Comparison of ENCODE assay signal across 1 cellular context in genomic region chr12:65275627-65276026, GRCh38.
TF ChIP-seq lines count a peak whose summit lies in the region.

No MANE protein-coding gene starts in this region.

TF ChIP-seq in H1, 55 proteins besides CTCF, POLR2A, EP300 and RAD21:
- no peak for TF ChIP-seq SP1 (IDR thresholded peaks at IDR 0.05; ENCODE audit: low read depth, low read length)
- TF ChIP-seq SUZ12 (IDR thresholded peaks at IDR 0.05; ENCODE audit: low read length) = no peak
- TF ChIP-seq EGR1 (IDR thresholded peaks at IDR 0.05; ENCODE audit: borderline replicate concordance, low read depth, low read length) = no peak
- TF ChIP-seq POU5F1 (IDR thresholded peaks at IDR 0.05; ENCODE audit: low read depth, low read length) = no peak
- TF ChIP-seq JUND (IDR thresholded peaks at IDR 0.05; ENCODE audit: low read length) = no peak
- no peak for TF ChIP-seq CHD7 (IDR thresholded peaks at IDR 0.05; ENCODE audit: insufficient replicate concordance, low read length)
- no peak for TF ChIP-seq USF2 (IDR thresholded peaks at IDR 0.05; ENCODE audit: low read length)
- no peak for TF ChIP-seq CBX5 (IDR thresholded peaks at IDR 0.05; ENCODE audit: low read depth, low read length)
- TF ChIP-seq CEBPB (IDR thresholded peaks at IDR 0.05; ENCODE audit: low read depth, low read length) = no peak
- TF ChIP-seq TCF12 (IDR thresholded peaks at IDR 0.05; ENCODE audit: low read depth, low read length) = no peak
- no peak for TF ChIP-seq RBBP5 (IDR thresholded peaks at IDR 0.05; ENCODE audit: borderline replicate concordance, low read depth, low read length)
- no peak for TF ChIP-seq SRF (IDR thresholded peaks at IDR 0.05; ENCODE audit: low read depth, low read length)
- no peak for TF ChIP-seq JUN (IDR thresholded peaks at IDR 0.05; ENCODE audit: low read depth, low read length)
- TF ChIP-seq KDM5A (IDR thresholded peaks at IDR 0.05; ENCODE audit: low read length) = no peak
